ENCODE assay signal across 14 cellular contexts in the genomic region with DNA sequence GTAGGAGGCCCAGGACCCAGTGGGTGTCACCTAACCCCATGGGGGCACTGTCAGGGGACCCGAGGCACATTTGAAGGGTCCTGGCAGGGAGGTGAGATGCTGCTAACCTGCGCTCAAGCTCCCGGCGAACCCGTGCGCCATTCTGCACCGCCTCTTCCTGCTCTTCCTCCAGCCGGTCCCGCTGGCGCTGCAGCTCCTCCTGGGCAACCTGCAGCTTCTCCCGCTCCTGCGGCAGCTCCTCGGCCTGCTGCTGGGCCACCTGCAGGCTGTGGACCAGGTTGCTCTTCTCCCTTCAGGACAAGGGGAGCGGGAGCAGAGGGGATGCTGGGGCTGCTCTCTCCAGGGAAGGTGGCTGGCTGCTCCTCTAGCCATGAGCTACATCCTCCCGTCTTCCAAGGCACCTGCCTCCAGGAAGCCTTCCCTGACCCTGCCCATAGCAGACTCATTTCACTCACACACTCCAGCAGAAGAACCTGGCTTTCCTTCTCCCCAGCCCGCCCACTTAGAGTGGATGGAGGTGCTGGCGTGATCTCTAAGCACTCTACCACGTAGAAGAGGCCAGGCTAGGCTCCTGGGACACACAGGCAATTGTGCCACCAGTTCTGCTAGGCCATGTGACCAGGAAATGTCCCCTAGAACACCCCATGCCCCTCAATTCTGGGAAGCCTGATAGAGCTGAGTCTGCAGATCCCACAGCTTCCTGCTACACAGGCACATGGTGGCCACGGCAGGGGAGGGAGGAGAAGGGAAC. TPM values are rescaled to one million over a fixed set of nuclear protein-coding genes. Genes with fewer than 3 reads are reported as not detected.
DNase-seq lines count a peak whose midpoint lies in the region; ATAC-seq, FAIRE-seq and TF ChIP-seq lines count a peak whose summit lies in the region.
"Had no signal": no experiment of that assay in that cellular context is flagged by ENCODE, and none has a peak within 500 bp of the region (broad histone marks: within the 10 kb centered on the region; RNA-seq: fewer than 3 reads in every experiment).

No MANE protein-coding gene starts in this region.

- in situ Hi-C loops in KBM-7 (cut with MboI; ENCODE audit: low pct_unique_long_range_greater_than_20kb, low sequenced_read_pairs): no loop called here

- TF ChIP-seq CTCF in WTC11 (IDR thresholded peaks at IDR 0.05): no peak

- H3K4me3 Mint-ChIP-seq in WTC11: no peak overlapping the region
- no peak overlapping the region for H3K4me3 Mint-ChIP-seq in stimulated activated naive B cell treated with anti-CD40 and anti-IgM and Interleukin-4, amounts not matched to agents 10 μg/mL and 1 μg/mL and 100 μg/mL, for 72 hours
- H3K4me3 Mint-ChIP-seq: activated naive CD8-positive, alpha-beta T cell had no signal

- intact Hi-C loops in left colon (cut with DNase I, micrococcal nuclease): no loop called here

- DNase-seq in activated CD8-positive, alpha-beta memory T cell treated with anti-CD3 and anti-CD28 coated beads for 24 hours: peak; percentile 69
- DNase-seq in activated CD8-positive, alpha-beta memory T cell treated with anti-CD3 and anti-CD28 coated beads, Interleukin-2, amount 50 U/mL, for 4 hours: no peak
- DNase-seq in WTC11 (ENCODE audit: low spot score) (no peak), left colon (peak; percentile 7 to 26), KBM-7 (no peak), RKO (ENCODE audit: low spot score) (no peak), HTR-8/SVneo (ENCODE audit: insufficient read length, low spot score) (no peak)
- DNase-seq in stimulated activated naive B cell treated with anti-CD40 and anti-IgM and Interleukin-4, amounts not matched to agents 10 μg/mL and 1 μg/mL and 100 μg/mL, for 72 hours: no peak
- DNase-seq: DMS79, foreskin melanocyte, NCI-H345 had no signal

- H3K36me3 Mint-ChIP-seq in WTC11: peaks cover 31% of the 10 kb centered on the region
- peaks cover 59 to 70% of the 10 kb centered on the region in 2 donors for H3K36me3 Mint-ChIP-seq in stimulated activated naive B cell treated with anti-CD40 and anti-IgM and Interleukin-4, amounts not matched to agents 10 μg/mL and 1 μg/mL and 100 μg/mL, for 72 hours

- POLR2A ChIA-PET in WTC11 (lab: Charles Lee): no interaction called here

- ATAC-seq in WTC11 (no peak), left colon (no peak)
- no peak for ATAC-seq in stimulated activated naive B cell treated with anti-CD40 and anti-IgM and Interleukin-4, amounts not matched to agents 10 μg/mL and 1 μg/mL and 100 μg/mL, for 72 hours (replicated peaks)

- H3K27ac Mint-ChIP-seq in WTC11: peak overlapping the region; percentile 14; the same call in 1 of the 2 replicates
- H3K27ac Mint-ChIP-seq in stimulated activated naive B cell treated with anti-CD40 and anti-IgM and Interleukin-4, amounts not matched to agents 10 μg/mL and 1 μg/mL and 100 μg/mL, for 72 hours: peak overlapping the region; percentile 4
- H3K27ac Mint-ChIP-seq: activated naive CD8-positive, alpha-beta T cell had no signal

- H3K4me1 Mint-ChIP-seq in WTC11: no peaks in the 10 kb centered on the region
- H3K4me1 Mint-ChIP-seq in stimulated activated naive B cell treated with anti-CD40 and anti-IgM and Interleukin-4, amounts not matched to agents 10 μg/mL and 1 μg/mL and 100 μg/mL, for 72 hours: peaks cover 0 to 4% of the 10 kb centered on the region in 2 donors

- CTCF ChIA-PET in WTC11 (lab: Charles Lee): interaction anchor here (0.8 to 1.0 kb wide), 2 partner anchors 79 to 418 kb away, joined by 3 read pairs; no protein-coding TSS in a partner anchor

- no peaks in the 10 kb centered on the region for H3K9me3 Mint-ChIP-seq in WTC11
- H3K9me3 Mint-ChIP-seq in stimulated activated naive B cell treated with anti-CD40 and anti-IgM and Interleukin-4, amounts not matched to agents 10 μg/mL and 1 μg/mL and 100 μg/mL, for 72 hours: no peaks in the 10 kb centered on the region

- no peaks in the 10 kb centered on the region for H3K27me3 Mint-ChIP-seq in WTC11 (ENCODE audit: low read depth)
- no peaks in the 10 kb centered on the region for H3K27me3 Mint-ChIP-seq in stimulated activated naive B cell treated with anti-CD40 and anti-IgM and Interleukin-4, amounts not matched to agents 10 μg/mL and 1 μg/mL and 100 μg/mL, for 72 hours
- H3K27me3 Mint-ChIP-seq: activated naive CD8-positive, alpha-beta T cell had no signal

- no peak for FAIRE-seq in HTR-8/SVneo (lab: Jason Lieb, UNC)
- FAIRE-seq: GM12892 had no signal

TF ChIP-seq in WTC11, 78 proteins besides CTCF, POLR2A, EP300 and RAD21:
- TF ChIP-seq ESRRA (CRISPR knock-in tag; IDR thresholded peaks at IDR 0.05; ENCODE audit: borderline replicate concordance) (no peak), NR1H2 (CRISPR knock-in tag; IDR thresholded peaks at IDR 0.05) (no peak), CREM (CRISPR knock-in tag; IDR thresholded peaks at IDR 0.05) (no peak), NFE2L1 (CRISPR knock-in tag; IDR thresholded peaks at IDR 0.05) (no peak)

RNA-seq across cellular contexts. Expression of a gene that starts 15.2 kb away (rescaled TPM):
- 17.5 to 18.3 TPM (median 17.9 TPM) in 3 replicates for total RNA-seq in WTC11 (2021)
- total RNA-seq in left colon: 100 to 1,000 TPM; 101 to 109 TPM

RNA-seq across cellular contexts. Expression of a gene that starts 38.2 kb away (rescaled TPM):
- total RNA-seq in WTC11 (2021) (1,028 to 1,267 TPM (median 1,197 TPM) in 3 replicates), left colon (1,000 to 10,000 TPM; 3,977 to 5,589 TPM)
- total RNA-seq: M059J had no signal

Comparison
In these comparisons a context has a peak if more than half of its experiments do, and no peak if none do; other contexts are left out.
1. DNase-seq: peak in activated CD8-positive, alpha-beta memory T cell treated with anti-CD3 and anti-CD28 coated beads for 24 hours (single experiment) and left colon (2 of 2); none in activated CD8-positive, alpha-beta memory T cell treated with anti-CD3 and anti-CD28 coated beads, Interleukin-2, amount 50 U/mL, for 4 hours (single experiment), WTC11 (single experiment), stimulated activated naive B cell treated with anti-CD40 and anti-IgM and Interleukin-4, amounts not matched to agents 10 μg/mL and 1 μg/mL and 100 μg/mL, for 72 hours (single experiment), KBM-7 (single experiment), RKO (single experiment) and HTR-8/SVneo (single experiment).